ENCODE assay signal across 14 cellular contexts in genomic region chr11:47443817-47444216, GRCh38. TPM values are rescaled to one million over a fixed set of nuclear protein-coding genes. Genes with fewer than 3 reads are reported as not detected.
"Had no signal": no experiment of that assay in that cellular context is flagged by ENCODE, and none has a peak within 500 bp of the region (broad histone marks: within the 10 kb centered on the region; RNA-seq: fewer than 3 reads in every experiment).

No MANE protein-coding gene starts in this region.

- H3K27ac ChIP-seq: SJSA1, SK-N-MC had no signal

- H3K27me3 ChIP-seq: SJSA1 had no signal

- H3K9me3 ChIP-seq: SJSA1 had no signal

- DNase-seq: Kasumi-1; KG1; NCI-H1436; NCI-H187; NCI-H2029; NK-92 treated with Interleukin-12 subunit alpha and Interleukin-12 subunit beta, amount 100 ng/mL, for 24 hours; Right ventricle myocardium superior; RPMI8226; SIG-M5 had no signal

- H3K4me1 ChIP-seq: SJSA1 had no signal

- H3K36me3 ChIP-seq: SJSA1 had no signal

- H3K4me3 ChIP-seq: SJSA1, SK-N-MC had no signal

- FAIRE-seq: RCC 7860 had no signal

RNA-seq across cellular contexts. Expression of gene RAPSN, which starts 5.1 kb away (rescaled TPM):
- total RNA-seq: HT1080, M059J had no signal
